ENCODE assay signal across 27 cellular contexts in genomic region chr7:100496509-100496908, GRCh38. TPM values are rescaled to one million over a fixed set of nuclear protein-coding genes. Genes with fewer than 3 reads are reported as not detected.
DNase-seq lines count a peak whose midpoint lies in the region; ATAC-seq, FAIRE-seq and TF ChIP-seq lines count a peak whose summit lies in the region.
"Had no signal": no experiment of that assay in that cellular context is flagged by ENCODE, and none has a peak within 500 bp of the region (broad histone marks: within the 10 kb centered on the region; RNA-seq: fewer than 3 reads in every experiment).

No MANE protein-coding gene starts in this region.

- H3K36me3 ChIP-seq in HepG2 (replicated peaks in 1 of 2; ENCODE audit: control insufficient read depth in 1 of 2, insufficient read depth in 2 of 2, low read length in 2 of 2) (no peaks in the 10 kb centered on the region), right lobe of liver (no peaks in the 10 kb centered on the region), K562 (ENCODE audit: control insufficient read depth, insufficient read depth, low read length) (no peaks in the 10 kb centered on the region)
- H3K36me3 ChIP-seq: BE2C, BLaER1 had no signal

- TF ChIP-seq EP300 in HepG2 (IDR thresholded peaks at IDR 0.05; ENCODE audit: low read depth in 2 of 2, low read length in 2 of 2) (no peak), HepG2 (CRISPR knock-in tag; IDR thresholded peaks at IDR 0.05; ENCODE audit: borderline replicate concordance) (no peak), K562 (IDR thresholded peaks at IDR 0.05; ENCODE audit: low read length) (no peak)

- H4K20me1 ChIP-seq in HepG2 (ENCODE audit: insufficient read depth, low read length) = no peaks in the 10 kb centered on the region
- no peaks in the 10 kb centered on the region for H4K20me1 ChIP-seq in K562 (replicated peaks; ENCODE audit: control insufficient read depth, insufficient read depth, low read length)
- H4K20me1 ChIP-seq: BLaER1 had no signal

- no peaks in the 10 kb centered on the region for H3K9me1 ChIP-seq in K562 (ENCODE audit: control insufficient read depth, insufficient read depth, low read length)

- CTCF ChIA-PET in HepG2 (lab: Yijun Ruan, JAX; ENCODE audit: low intra/inter-chr PET ratio, low total read pairs) = no interaction called here
- CTCF ChIA-PET in K562 (lab: Yijun Ruan, JAX; ENCODE audit: low intra/inter-chr PET ratio) = no interaction called here

- H3K79me2 ChIP-seq in HepG2 (ENCODE audit: insufficient read depth, low read length) = no peaks in the 10 kb centered on the region
- no peaks in the 10 kb centered on the region for H3K79me2 ChIP-seq in K562 (ENCODE audit: control insufficient read depth, insufficient read depth, low read length)

- H2AFZ ChIP-seq in HepG2 (ENCODE audit: low read length) (no peak overlapping the region), K562 (ENCODE audit: low read depth, low read length) (no peak overlapping the region)

- BruUV-seq in HepG2 (replicated peaks; lab: Mats Ljungman, UMichigan) = no TSS peak
- BruUV-seq in K562 (replicated peaks; lab: Mats Ljungman, UMichigan) = no TSS peak

- WGBS in HepG2 (ENCODE audit: low lambda C conversion rate) = 43% methylated on average over 6 of the region's 6 CpGs
- WGBS in right lobe of liver (ENCODE audit: insufficient coverage, low coverage, low lambda C conversion rate, missing lambda C conversion rate) = 67% methylated on average over 6 of the region's 6 CpGs
- WGBS in K562 (ENCODE audit: insufficient coverage, low coverage, missing lambda C conversion rate) = 49% methylated on average over 6 of the region's 6 CpGs

- no peak for TF ChIP-seq POLR2A in HepG2 (IDR thresholded peaks at IDR 0.05; ENCODE audit: insufficient read depth in 1 of 2, low read depth in 2 of 2, low read length in 2 of 2)
- no peak for TF ChIP-seq POLR2A in right lobe of liver (IDR thresholded peaks at IDR 0.05)
- TF ChIP-seq POLR2A in K562 (conservative IDR thresholded peaks at IDR 0.05) = no peak

- DNase-seq in HepG2 (ENCODE audit: low spot score) (no peak), right lobe of liver (no peak), K562 (ENCODE audit: extremely low read depth in 1 of 4, low spot score in 3 of 4) (no peak), anterior cingulate cortex (lab: John Stamatoyannopoulos, UW) (no peak), RPMI8226 (no peak)
- DNase-seq: 8988T; ACHN; BE2C; C1 segment of cervical spinal cord; CD4-positive, alpha-beta memory T cell; CD4-positive, CD25-positive, alpha-beta regulatory T cell; CD8-positive, alpha-beta memory T cell; COR-L47; DMS 273 treated with DMSO at 0.1 percent for 48 hours; DMS153; DMS53; DMS79; DND-41; EL; GDM1 had no signal

- TF ChIP-seq CTCF in HepG2 (CRISPR knock-in tag; IDR thresholded peaks at IDR 0.05) = no peak
- no peak for TF ChIP-seq CTCF in right lobe of liver (IDR thresholded peaks at IDR 0.05)
- TF ChIP-seq CTCF in K562 (IDR thresholded peaks at IDR 0.05 in 2 of 3, conservative IDR thresholded peaks at IDR 0.05 in 1 of 3; ENCODE audit: insufficient read depth in 2 of 3, low read depth in 1 of 3, low read length in 3 of 3) = no peak

- H3K9me3 ChIP-seq in HepG2 (ENCODE audit: low read length) (no peaks in the 10 kb centered on the region), right lobe of liver (no peaks in the 10 kb centered on the region), K562 (replicated peaks; ENCODE audit: control insufficient read depth, insufficient read depth, low read depth, low read length) (no peaks in the 10 kb centered on the region)
- H3K9me3 ChIP-seq: BE2C, BLaER1 had no signal

- TF ChIP-seq RAD21 in HepG2 (CRISPR knock-in tag; IDR thresholded peaks at IDR 0.05) = no peak
- TF ChIP-seq RAD21 in K562 (CRISPR knock-in tag; conservative IDR thresholded peaks at IDR 0.05 in 1 of 2, IDR thresholded peaks at IDR 0.05 in 1 of 2) = no peak

- H3K27ac ChIP-seq in HepG2 (ENCODE audit: extremely low read length, insufficient read depth, low read length) (no peak overlapping the region), right lobe of liver (no peak overlapping the region), K562 (ENCODE audit: extremely low read depth, low read depth, low read length) (no peak overlapping the region)
- H3K27ac ChIP-seq: BLaER1 had no signal

- no peak overlapping the region for H3K9ac ChIP-seq in HepG2 (ENCODE audit: insufficient read depth, low read depth, low read length)
- no peak overlapping the region for H3K9ac ChIP-seq in K562 (ENCODE audit: insufficient read depth in 1 of 2, low read depth in 2 of 2, low read length in 2 of 2)
- H3K9ac ChIP-seq: BLaER1 had no signal

- intact Hi-C loops in HepG2 (cut with micrococcal nuclease; ENCODE audit: unreplicated experiment) (no loop called here), right lobe of liver (cut with DNase I) (no loop called here), K562 (cut with micrococcal nuclease) (no loop called here)

- H3K4me1 ChIP-seq in HepG2 (ENCODE audit: insufficient read depth, low read length) (peaks cover 24% of the 10 kb centered on the region), right lobe of liver (peaks cover 0 to 9% (median 3%) of the 10 kb centered on the region in 4 donors), K562 (replicated peaks in 1 of 2; ENCODE audit: control insufficient read depth in 2 of 2, insufficient read depth in 2 of 2, low read length in 2 of 2) (peaks cover 4 to 9% of the 10 kb centered on the region in 2 experiments; a peak in 3 of 5 replicates)
- H3K4me1 ChIP-seq: BE2C had no signal

- no peak for FAIRE-seq in HepG2 (lab: Jason Lieb, UNC)
- no peak for FAIRE-seq in K562 (lab: Jason Lieb, UNC)
- FAIRE-seq: GM12878, GM12892, GM18507 had no signal

- ATAC-seq in HepG2 = no peak
- no peak for ATAC-seq in right lobe of liver
- no peak for ATAC-seq in K562
- ATAC-seq: GM12878 had no signal

- H3K27me3 ChIP-seq in HepG2 (ENCODE audit: control insufficient read depth in 1 of 2, insufficient read depth in 2 of 2, low read length in 2 of 2) (no peaks in the 10 kb centered on the region), right lobe of liver (no peaks in the 10 kb centered on the region), K562 (ENCODE audit: control insufficient read depth in 2 of 2, insufficient read depth in 2 of 2, low read length in 2 of 2) (no peaks in the 10 kb centered on the region)
- H3K27me3 ChIP-seq: BE2C had no signal

- no peak overlapping the region for H3K4me3 ChIP-seq in HepG2 (replicated peaks in 1 of 3; ENCODE audit: insufficient read depth in 1 of 3, low read depth in 2 of 3, low read length in 3 of 3)
- no peak overlapping the region for H3K4me3 ChIP-seq in right lobe of liver
- H3K4me3 ChIP-seq in K562 = no peak overlapping the region
- H3K4me3 ChIP-seq: BLaER1, GM12878 had no signal

- H3K4me2 ChIP-seq in HepG2 (ENCODE audit: low read depth, low read length) (no peak overlapping the region), K562 (ENCODE audit: insufficient read depth, low read length) (no peak overlapping the region)
- H3K4me2 ChIP-seq: BLaER1 had no signal

- POLR2A ChIA-PET in HepG2 (lab: Yijun Ruan, JAX) (no interaction called here), K562 (lab: Yijun Ruan, JAX) (interaction anchor here (0.6 to 1.4 kb wide), 3 partner anchors 12 to 185 kb away, joined by 3 to 5 read pairs (median 4); no protein-coding TSS in a partner anchor)

- in situ Hi-C loops in HepG2 (cut with HindIII; ENCODE audit: extremely low pct_ligation_motif_present, low pct_unique_long_range_greater_than_20kb) (no loop called here), K562 (cut with MboI) (no loop called here)

RNA-seq across cellular contexts. Expression of gene NYAP1, which starts 12.8 kb away (rescaled TPM):
- total RNA-seq in HepG2 (2016; rRNA removed; fragmentation: Illumina TruSeq; extraction: Trizol) (0.15 TPM in 2 replicates), right lobe of liver (under 1 TPM; 0.06 to 0.74 (median 0.32) TPM), K562 (2014; rRNA removed) (0.32 and 0.98 TPM in 2 replicates), K562 (2014; rRNA removed; fragmentation: Illumina TruSeq; extraction: Trizol) (0.11 and 0.13 TPM in 2 replicates), K562 (2015; rRNA removed; fragmentation: Illumina TruSeq; extraction: Trizol) (0.15 and 0.22 TPM in 2 replicates), K562 (2021) (0.82 and 0.87 TPM in 2 replicates)
- total RNA-seq in HepG2 (2016; cell fraction: cytosol; rRNA removed; fragmentation: Illumina TruSeq; extraction: Trizol; ENCODE audit: low read depth) = not detected in 2 replicates
- total RNA-seq in HepG2 (2016; cell fraction: insoluble cytoplasmic fraction; rRNA removed; fragmentation: Illumina TruSeq; extraction: Trizol) = 0.09 and 0.26 TPM in 2 replicates
- 0.55 TPM in 1 of 2 replicates, not detected in the other for total RNA-seq in HepG2 (2016; cell fraction: membrane; rRNA removed; fragmentation: Illumina TruSeq; extraction: Trizol)
- 0.09 and 0.22 TPM in 2 replicates for total RNA-seq in HepG2 (2016; cell fraction: nucleus; rRNA removed; fragmentation: Illumina TruSeq; extraction: Trizol)
- polyA plus RNA-seq in HepG2 (2011; rRNA removed) (0.46 and 0.76 TPM in 2 replicates), K562 (2011; rRNA removed) (0.09 and 0.13 TPM in 2 replicates), K562 (2014; fragmentation: Illumina TruSeq; extraction: Trizol) (0.13 and 0.17 TPM in 2 replicates), K562 (2014; fragmentation: Nextera tagmentation; extraction: Ambion mirVana) (not detected), K562 (2014; rRNA removed) (0.88 and 1.0 TPM in 2 replicates)
- polyA plus RNA-seq in HepG2 (2011; cell fraction: cytosol; rRNA removed) = 0.44 and 0.70 TPM in 2 replicates
- polyA plus RNA-seq in HepG2 (2011; cell fraction: nucleus; rRNA removed) = 2.4 and 2.9 TPM in 2 replicates
- polyA plus RNA-seq in HepG2 (2012) = 0.60 and 0.88 TPM in 2 replicates
- polyA plus RNA-seq in HepG2 (2016; cell fraction: cytosol; fragmentation: Illumina TruSeq; extraction: Trizol; ENCODE audit: low read depth) = 0.07 and 0.09 TPM in 2 replicates
- 0.08 TPM in 1 of 2 replicates, not detected in the other for polyA plus RNA-seq in HepG2 (2016; cell fraction: insoluble cytoplasmic fraction; fragmentation: Illumina TruSeq; extraction: Trizol; ENCODE audit: low read depth)
- 0.07 TPM in 1 of 2 replicates, not detected in the other for polyA plus RNA-seq in HepG2 (2016; cell fraction: membrane; fragmentation: Illumina TruSeq; extraction: Trizol; ENCODE audit: low read depth)
- 0.77 and 0.83 TPM in 2 replicates for polyA plus RNA-seq in HepG2 (2016; cell fraction: nucleus; fragmentation: Illumina TruSeq; extraction: Trizol; ENCODE audit: insufficient read depth, low read depth)
- polyA minus RNA-seq in HepG2 (2011; rRNA and poly(A)+ RNA removed; ENCODE audit: low replicate concordance) = 0.62 TPM in 1 of 2 replicates, not detected in the other
- 0.53 and 0.99 TPM in 2 replicates for polyA minus RNA-seq in HepG2 (2011; cell fraction: cytosol; rRNA and poly(A)+ RNA removed)
- 0.62 and 0.64 TPM in 2 replicates for polyA minus RNA-seq in HepG2 (2011; cell fraction: nucleus; rRNA and poly(A)+ RNA removed)
- total RNA-seq in K562 (2011; cell fraction: chromatin; rRNA removed; ENCODE audit: low replicate concordance) = 0.53 and 1.0 TPM in 2 replicates
- total RNA-seq in K562 (2011; cell fraction: nucleolus; rRNA removed) = 0.67 and 0.79 TPM in 2 replicates
- 0.23 and 0.59 TPM in 2 replicates for total RNA-seq in K562 (2011; cell fraction: nucleoplasm; rRNA removed)
- 0.15 and 1.4 TPM in 2 replicates for polyA plus RNA-seq in K562 (2011; cell fraction: cytosol; rRNA removed)
- polyA plus RNA-seq in K562 (2011; cell fraction: nucleus; rRNA removed) = 0.34 and 1.7 TPM in 2 replicates
- polyA plus RNA-seq in K562 (2012) = 0.35 and 0.65 TPM in 2 replicates
- polyA minus RNA-seq in K562 (2011; rRNA and poly(A)+ RNA removed) = 0.11 TPM in 1 of 2 replicates, not detected in the other
- polyA minus RNA-seq in K562 (2011; cell fraction: cytosol; rRNA and poly(A)+ RNA removed) = not detected in 2 replicates
- 0.22 and 0.40 TPM in 2 replicates for polyA minus RNA-seq in K562 (2011; cell fraction: nucleus; rRNA and poly(A)+ RNA removed)
- polyA plus RNA-seq: CD14-positive monocyte; CD4-positive, alpha-beta memory T cell; CD4-positive, CD25-positive, alpha-beta regulatory T cell; CD8-positive, alpha-beta memory T cell had no signal

RNA-seq across cellular contexts. Expression of gene TSC22D4, which starts 17.5 kb away (rescaled TPM):
- 6.3 and 7.7 TPM in 2 replicates for total RNA-seq in HepG2 (2016; rRNA removed; fragmentation: Illumina TruSeq; extraction: Trizol)
- 2.6 and 2.9 TPM in 2 replicates for total RNA-seq in HepG2 (2016; cell fraction: cytosol; rRNA removed; fragmentation: Illumina TruSeq; extraction: Trizol; ENCODE audit: low read depth)
- 5.6 and 7.4 TPM in 2 replicates for total RNA-seq in HepG2 (2016; cell fraction: insoluble cytoplasmic fraction; rRNA removed; fragmentation: Illumina TruSeq; extraction: Trizol)
- 4.7 and 8.1 TPM in 2 replicates for total RNA-seq in HepG2 (2016; cell fraction: membrane; rRNA removed; fragmentation: Illumina TruSeq; extraction: Trizol)
- 4.4 and 5.5 TPM in 2 replicates for total RNA-seq in HepG2 (2016; cell fraction: nucleus; rRNA removed; fragmentation: Illumina TruSeq; extraction: Trizol)
- 8.7 and 10.1 TPM in 2 replicates for polyA plus RNA-seq in HepG2 (2011; rRNA removed)
- 6.5 and 10.9 TPM in 2 replicates for polyA plus RNA-seq in HepG2 (2011; cell fraction: cytosol; rRNA removed)
- 17.7 and 20.7 TPM in 2 replicates for polyA plus RNA-seq in HepG2 (2011; cell fraction: nucleus; rRNA removed)
- 6.9 and 11.5 TPM in 2 replicates for polyA plus RNA-seq in HepG2 (2012)
- 2.7 and 4.0 TPM in 2 replicates for polyA plus RNA-seq in HepG2 (2016; cell fraction: cytosol; fragmentation: Illumina TruSeq; extraction: Trizol; ENCODE audit: low read depth)
- 10.1 and 11.1 TPM in 2 replicates for polyA plus RNA-seq in HepG2 (2016; cell fraction: insoluble cytoplasmic fraction; fragmentation: Illumina TruSeq; extraction: Trizol; ENCODE audit: low read depth)
- polyA plus RNA-seq in HepG2 (2016; cell fraction: membrane; fragmentation: Illumina TruSeq; extraction: Trizol; ENCODE audit: low read depth) = 6.2 and 8.1 TPM in 2 replicates
- 13.1 and 14.8 TPM in 2 replicates for polyA plus RNA-seq in HepG2 (2016; cell fraction: nucleus; fragmentation: Illumina TruSeq; extraction: Trizol; ENCODE audit: insufficient read depth, low read depth)
- polyA minus RNA-seq in HepG2 (2011; rRNA and poly(A)+ RNA removed; ENCODE audit: low replicate concordance) = 9.9 and 13.8 TPM in 2 replicates
- 7.0 and 9.1 TPM in 2 replicates for polyA minus RNA-seq in HepG2 (2011; cell fraction: cytosol; rRNA and poly(A)+ RNA removed)
- 3.0 and 4.5 TPM in 2 replicates for polyA minus RNA-seq in HepG2 (2011; cell fraction: nucleus; rRNA and poly(A)+ RNA removed)
- 10 to 100 TPM; 12.5 to 20.5 (median 17.0) TPM for total RNA-seq in right lobe of liver
- total RNA-seq in K562 (2011; cell fraction: chromatin; rRNA removed; ENCODE audit: low replicate concordance) = 30.5 and 88.7 TPM in 2 replicates
- total RNA-seq in K562 (2011; cell fraction: nucleolus; rRNA removed) = 56.8 and 60.5 TPM in 2 replicates
- 38.6 and 57.1 TPM in 2 replicates for total RNA-seq in K562 (2011; cell fraction: nucleoplasm; rRNA removed)
- total RNA-seq in K562 (2014; rRNA removed) = 77.6 and 102 TPM in 2 replicates
- total RNA-seq in K562 (2014; rRNA removed; fragmentation: Illumina TruSeq; extraction: Trizol) = 10.1 and 13.1 TPM in 2 replicates
- 31.3 and 33.9 TPM in 2 replicates for total RNA-seq in K562 (2015; rRNA removed; fragmentation: Illumina TruSeq; extraction: Trizol)
- total RNA-seq in K562 (2021) = 102 and 107 TPM in 2 replicates
- polyA plus RNA-seq in K562 (2011; rRNA removed) = 14.2 and 18.8 TPM in 2 replicates
- 13.0 and 47.0 TPM in 2 replicates for polyA plus RNA-seq in K562 (2011; cell fraction: cytosol; rRNA removed)
- 22.1 and 53.6 TPM in 2 replicates for polyA plus RNA-seq in K562 (2011; cell fraction: nucleus; rRNA removed)
- 64.9 and 107 TPM in 2 replicates for polyA plus RNA-seq in K562 (2012)
- polyA plus RNA-seq in K562 (2014; fragmentation: Illumina TruSeq; extraction: Trizol) = 28.7 and 51.7 TPM in 2 replicates
- polyA plus RNA-seq in K562 (2014; fragmentation: Nextera tagmentation; extraction: Ambion mirVana) = under 1 TPM; 0.37 to 0.92 TPM
- 57.9 and 61.0 TPM in 2 replicates for polyA plus RNA-seq in K562 (2014; rRNA removed)
- 5.5 and 9.6 TPM in 2 replicates for polyA minus RNA-seq in K562 (2011; rRNA and poly(A)+ RNA removed)
- polyA minus RNA-seq in K562 (2011; cell fraction: cytosol; rRNA and poly(A)+ RNA removed) = 24.5 and 26.5 TPM in 2 replicates
- polyA minus RNA-seq in K562 (2011; cell fraction: nucleus; rRNA and poly(A)+ RNA removed) = 10.0 and 13.5 TPM in 2 replicates

RNA-seq across cellular contexts. Expression of gene SPACDR, which starts 32.4 kb away (rescaled TPM):
- total RNA-seq in HepG2 (2016; rRNA removed; fragmentation: Illumina TruSeq; extraction: Trizol) = not detected in 2 replicates
- total RNA-seq in HepG2 (2016; cell fraction: cytosol; rRNA removed; fragmentation: Illumina TruSeq; extraction: Trizol; ENCODE audit: low read depth) = not detected in 2 replicates
- 0.15 TPM in 1 of 2 replicates, not detected in the other for total RNA-seq in HepG2 (2016; cell fraction: insoluble cytoplasmic fraction; rRNA removed; fragmentation: Illumina TruSeq; extraction: Trizol)
- total RNA-seq in HepG2 (2016; cell fraction: membrane; rRNA removed; fragmentation: Illumina TruSeq; extraction: Trizol) = not detected in 2 replicates
- not detected in 2 replicates for total RNA-seq in HepG2 (2016; cell fraction: nucleus; rRNA removed; fragmentation: Illumina TruSeq; extraction: Trizol)
- 0.24 and 0.41 TPM in 2 replicates for polyA plus RNA-seq in HepG2 (2011; rRNA removed)
- polyA plus RNA-seq in HepG2 (2011; cell fraction: cytosol; rRNA removed) = 0.16 TPM in 1 of 2 replicates, not detected in the other
- 0.55 and 0.99 TPM in 2 replicates for polyA plus RNA-seq in HepG2 (2011; cell fraction: nucleus; rRNA removed)
- polyA plus RNA-seq in HepG2 (2012) = 0.20 TPM in 1 of 2 replicates, not detected in the other
- not detected in 2 replicates for polyA plus RNA-seq in HepG2 (2016; cell fraction: cytosol; fragmentation: Illumina TruSeq; extraction: Trizol; ENCODE audit: low read depth)
- not detected in 2 replicates for polyA plus RNA-seq in HepG2 (2016; cell fraction: insoluble cytoplasmic fraction; fragmentation: Illumina TruSeq; extraction: Trizol; ENCODE audit: low read depth)
- 0.26 TPM in 1 of 2 replicates, not detected in the other for polyA plus RNA-seq in HepG2 (2016; cell fraction: membrane; fragmentation: Illumina TruSeq; extraction: Trizol; ENCODE audit: low read depth)
- not detected in 2 replicates for polyA plus RNA-seq in HepG2 (2016; cell fraction: nucleus; fragmentation: Illumina TruSeq; extraction: Trizol; ENCODE audit: insufficient read depth, low read depth)
- polyA minus RNA-seq in HepG2 (2011; rRNA and poly(A)+ RNA removed; ENCODE audit: low replicate concordance) = 0.14 and 0.65 TPM in 2 replicates
- polyA minus RNA-seq in HepG2 (2011; cell fraction: cytosol; rRNA and poly(A)+ RNA removed) = not detected in 2 replicates
- polyA minus RNA-seq in HepG2 (2011; cell fraction: nucleus; rRNA and poly(A)+ RNA removed) = not detected in 2 replicates
- not detected for total RNA-seq in right lobe of liver
- 3.4 and 9.9 TPM in 2 replicates for total RNA-seq in K562 (2011; cell fraction: chromatin; rRNA removed; ENCODE audit: low replicate concordance)
- total RNA-seq in K562 (2011; cell fraction: nucleolus; rRNA removed) = 1.8 and 4.7 TPM in 2 replicates
- total RNA-seq in K562 (2011; cell fraction: nucleoplasm; rRNA removed) = 2.4 and 3.8 TPM in 2 replicates
- 0.14 and 0.29 TPM in 2 replicates for total RNA-seq in K562 (2014; rRNA removed)
- total RNA-seq in K562 (2014; rRNA removed; fragmentation: Illumina TruSeq; extraction: Trizol) = not detected in 2 replicates
- 0.29 and 0.41 TPM in 2 replicates for total RNA-seq in K562 (2015; rRNA removed; fragmentation: Illumina TruSeq; extraction: Trizol)
- 0.55 and 1.2 TPM in 2 replicates for total RNA-seq in K562 (2021)
- 0.18 and 0.20 TPM in 2 replicates for polyA plus RNA-seq in K562 (2011; rRNA removed)
- polyA plus RNA-seq in K562 (2011; cell fraction: cytosol; rRNA removed) = 0.40 and 0.56 TPM in 2 replicates
- 1.0 and 2.9 TPM in 2 replicates for polyA plus RNA-seq in K562 (2011; cell fraction: nucleus; rRNA removed)
- 0.47 and 2.1 TPM in 2 replicates for polyA plus RNA-seq in K562 (2012)
- polyA plus RNA-seq in K562 (2014; fragmentation: Illumina TruSeq; extraction: Trizol) = 0.13 and 0.24 TPM in 2 replicates
- polyA plus RNA-seq in K562 (2014; fragmentation: Nextera tagmentation; extraction: Ambion mirVana) = under 1 TPM; 0.07 to 0.11 TPM
- polyA plus RNA-seq in K562 (2014; rRNA removed) = 0.12 and 0.15 TPM in 2 replicates
- polyA minus RNA-seq in K562 (2011; rRNA and poly(A)+ RNA removed) = not detected in 2 replicates
- not detected in 2 replicates for polyA minus RNA-seq in K562 (2011; cell fraction: cytosol; rRNA and poly(A)+ RNA removed)
- not detected in 2 replicates for polyA minus RNA-seq in K562 (2011; cell fraction: nucleus; rRNA and poly(A)+ RNA removed)
- total RNA-seq: Daoy, G401 had no signal

RNA-seq across cellular contexts. Expression of gene AGFG2, which starts 42.5 kb away (rescaled TPM):
- total RNA-seq in HepG2 (2016; rRNA removed; fragmentation: Illumina TruSeq; extraction: Trizol) (117 and 132 TPM in 2 replicates), right lobe of liver (10 to 100 TPM; 52.9 to 86.3 (median 69.8) TPM), K562 (2014; rRNA removed) (11.7 and 20.2 TPM in 2 replicates), K562 (2014; rRNA removed; fragmentation: Illumina TruSeq; extraction: Trizol) (3.6 and 4.3 TPM in 2 replicates), K562 (2015; rRNA removed; fragmentation: Illumina TruSeq; extraction: Trizol) (7.8 and 9.3 TPM in 2 replicates), K562 (2021) (23.1 and 23.4 TPM in 2 replicates)
- 31.9 and 33.3 TPM in 2 replicates for total RNA-seq in HepG2 (2016; cell fraction: cytosol; rRNA removed; fragmentation: Illumina TruSeq; extraction: Trizol; ENCODE audit: low read depth)
- total RNA-seq in HepG2 (2016; cell fraction: insoluble cytoplasmic fraction; rRNA removed; fragmentation: Illumina TruSeq; extraction: Trizol) = 111 and 137 TPM in 2 replicates
- 66.9 and 73.0 TPM in 2 replicates for total RNA-seq in HepG2 (2016; cell fraction: membrane; rRNA removed; fragmentation: Illumina TruSeq; extraction: Trizol)
- total RNA-seq in HepG2 (2016; cell fraction: nucleus; rRNA removed; fragmentation: Illumina TruSeq; extraction: Trizol) = 58.2 and 67.9 TPM in 2 replicates
- polyA plus RNA-seq in HepG2 (2011; rRNA removed) (125 and 127 TPM in 2 replicates), K562 (2011; rRNA removed) (4.6 and 5.2 TPM in 2 replicates), K562 (2014; fragmentation: Illumina TruSeq; extraction: Trizol) (6.5 and 9.6 TPM in 2 replicates), K562 (2014; fragmentation: Nextera tagmentation; extraction: Ambion mirVana) (under 1 TPM; 0.31 to 0.32 TPM), K562 (2014; rRNA removed) (10.0 and 16.8 TPM in 2 replicates)
- 56.3 and 126 TPM in 2 replicates for polyA plus RNA-seq in HepG2 (2011; cell fraction: cytosol; rRNA removed)
- polyA plus RNA-seq in HepG2 (2011; cell fraction: nucleus; rRNA removed) = 211 and 341 TPM in 2 replicates
- polyA plus RNA-seq in HepG2 (2012) = 63.5 and 68.9 TPM in 2 replicates
- polyA plus RNA-seq in HepG2 (2016; cell fraction: cytosol; fragmentation: Illumina TruSeq; extraction: Trizol; ENCODE audit: low read depth) = 20.7 and 23.5 TPM in 2 replicates
- polyA plus RNA-seq in HepG2 (2016; cell fraction: insoluble cytoplasmic fraction; fragmentation: Illumina TruSeq; extraction: Trizol; ENCODE audit: low read depth) = 136 and 157 TPM in 2 replicates
- polyA plus RNA-seq in HepG2 (2016; cell fraction: membrane; fragmentation: Illumina TruSeq; extraction: Trizol; ENCODE audit: low read depth) = 44.8 and 50.5 TPM in 2 replicates
- 131 TPM in 2 replicates for polyA plus RNA-seq in HepG2 (2016; cell fraction: nucleus; fragmentation: Illumina TruSeq; extraction: Trizol; ENCODE audit: insufficient read depth, low read depth)
- 24.8 and 334 TPM in 2 replicates for polyA minus RNA-seq in HepG2 (2011; rRNA and poly(A)+ RNA removed; ENCODE audit: low replicate concordance)
- 131 and 176 TPM in 2 replicates for polyA minus RNA-seq in HepG2 (2011; cell fraction: cytosol; rRNA and poly(A)+ RNA removed)
- polyA minus RNA-seq in HepG2 (2011; cell fraction: nucleus; rRNA and poly(A)+ RNA removed) = 107 and 124 TPM in 2 replicates
- total RNA-seq in K562 (2011; cell fraction: chromatin; rRNA removed; ENCODE audit: low replicate concordance) = 25.6 and 42.2 TPM in 2 replicates
- 22.7 and 25.7 TPM in 2 replicates for total RNA-seq in K562 (2011; cell fraction: nucleolus; rRNA removed)
- 28.4 and 39.7 TPM in 2 replicates for total RNA-seq in K562 (2011; cell fraction: nucleoplasm; rRNA removed)
- polyA plus RNA-seq in K562 (2011; cell fraction: cytosol; rRNA removed) = 3.8 and 25.5 TPM in 2 replicates
- 12.0 and 33.1 TPM in 2 replicates for polyA plus RNA-seq in K562 (2011; cell fraction: nucleus; rRNA removed)
- 9.7 and 18.9 TPM in 2 replicates for polyA plus RNA-seq in K562 (2012)
- polyA minus RNA-seq in K562 (2011; rRNA and poly(A)+ RNA removed) = 3.7 and 4.3 TPM in 2 replicates
- polyA minus RNA-seq in K562 (2011; cell fraction: cytosol; rRNA and poly(A)+ RNA removed) = 3.9 and 8.0 TPM in 2 replicates
- polyA minus RNA-seq in K562 (2011; cell fraction: nucleus; rRNA and poly(A)+ RNA removed) = 10.2 and 12.1 TPM in 2 replicates

Comparison
In these comparisons a context has a peak if more than half of its experiments do, and no peak if none do; other contexts are left out.
1. Of the 241 proteins assayed by ChIP-seq in both HepG2 and K562: peak only in HepG2: none; only in K562: none; in both: ZNF121; in neither: 239; mixed calls (peak in some experiments, not most) for 1.